ENCODE assay signal across 1 cellular context in genomic region chr5:139296862-139297326, GRCh38.
TF ChIP-seq lines count a peak whose summit lies in the region.

No MANE protein-coding gene starts in this region.

TF ChIP-seq in GM12878, 131 proteins besides CTCF, POLR2A, EP300 and RAD21:
- no peak for TF ChIP-seq PBX3 (IDR thresholded peaks at IDR 0.05; ENCODE audit: insufficient replicate concordance, low read depth, low read length)
- no peak for TF ChIP-seq HDAC2 (IDR thresholded peaks at IDR 0.05)
- no peak for TF ChIP-seq RBBP5 (conservative IDR thresholded peaks at IDR 0.05)
- no peak for TF ChIP-seq SIN3A (IDR thresholded peaks at IDR 0.05; ENCODE audit: low read depth, low read length)
- no peak for TF ChIP-seq MEF2A (IDR thresholded peaks at IDR 0.05; ENCODE audit: insufficient read depth, low read depth, low read length)
- peak; percentile 42; the same call in 1 of the 2 replicates for TF ChIP-seq POLR2AphosphoS5 (IDR thresholded peaks at IDR 0.05; ENCODE audit: low read length)
TF ChIP-seq in GM12878: peak in this region for 1.
